Comparison of ENCODE assay signal across 26 cellular contexts in genomic region chr2:129101186-129101585, GRCh38.
"Had no signal": no experiment of that assay in that cellular context is flagged by ENCODE, and none has a peak within 500 bp of the region (broad histone marks: within the 10 kb centered on the region; RNA-seq: fewer than 3 reads in every experiment).

No MANE protein-coding gene starts in this region.

- H3K9me3 ChIP-seq: colonic mucosa, heart left ventricle had no signal

- DNase-seq: activated CD4-positive, alpha-beta T cell treated with anti-CD3 and anti-CD28 coated beads for 1 hour; activated CD4-positive, alpha-beta T cell treated with anti-CD3 and anti-CD28 coated beads for 4 hours; activated CD4-positive, alpha-beta T cell treated with anti-CD3 and anti-CD28 coated beads, Interleukin-2, amount 10 ng/mL, durations not matched to agents 7 days and 5 days; activated CD4-positive, alpha-beta T cell treated with anti-CD3 and anti-CD28 coated beads, Interleukin-2, amount 50 U/mL, for 48 hours; activated CD8-positive, alpha-beta memory T cell treated with anti-CD3 and anti-CD28 coated beads for 24 hours; activated CD8-positive, alpha-beta T cell treated with anti-CD3 and anti-CD28 coated beads for 36 hours; activated effector memory CD4-positive, alpha-beta T cell treated with Interleukin-2 at 50 U/mL for 16 hours; activated gamma-delta T cell treated with Interleukin-2 at 50 U/mL for 16 hours; activated naive CD4-positive, alpha-beta T cell treated with anti-CD3 and anti-CD28 coated beads, Interleukin-2, amount 50 U/mL, for 16 hours; activated naive CD4-positive, alpha-beta T cell treated with Interleukin-2 at 50 U/mL for 16 hours; activated T-cell treated with anti-CD3 and anti-CD28 coated beads, Interleukin-2, amount 50 U/mL, for 4 hours; amniotic stem cell; anterior cingulate cortex; brain microvascular endothelial cell; caudate nucleus; colonic mucosa; effector memory CD4-positive, alpha-beta T cell; endodermal cell; foreskin fibroblast; glutamatergic neuron; heart left ventricle; T-helper 1 cell; T-helper 17 cell had no signal

- H3K4me3 ChIP-seq: colonic mucosa, heart left ventricle had no signal

- H3K27ac ChIP-seq: brain microvascular endothelial cell, colonic mucosa, heart left ventricle had no signal

- H3K4me1 ChIP-seq: colonic mucosa, heart left ventricle had no signal

- ATAC-seq: activated CD8-positive, alpha-beta T cell treated with anti-CD3 and anti-CD28 coated beads for 36 hours; activated T-cell treated with anti-CD3 and anti-CD28 coated beads, Interleukin-2, amount 50 U/mL, for 4 hours; activated T-helper 17 cell treated with anti-CD3 and anti-CD28 coated beads, Interleukin-2, amount 50 U/mL, for 72 hours; esophagus mucosa; heart left ventricle; T-helper 17 cell; WTC11 had no signal

- H3K36me3 ChIP-seq: brain microvascular endothelial cell, colonic mucosa, heart left ventricle had no signal

- H3K27me3 ChIP-seq: brain microvascular endothelial cell, colonic mucosa had no signal
